Comparison of ENCODE assay signal across 18 cellular contexts in genomic region chr13:86986448-86986847, GRCh38.
DNase-seq lines count a peak whose midpoint lies in the region; ATAC-seq, FAIRE-seq and TF ChIP-seq lines count a peak whose summit lies in the region.
"Had no signal": no experiment of that assay in that cellular context is flagged by ENCODE, and none has a peak within 500 bp of the region (broad histone marks: within the 10 kb centered on the region; RNA-seq: fewer than 3 reads in every experiment).

No MANE protein-coding gene starts in this region.

- H3K27me3 ChIP-seq in HepG2 (ENCODE audit: control insufficient read depth in 1 of 2, insufficient read depth in 2 of 2, low read length in 2 of 2) (no peaks in the 10 kb centered on the region), uterus (peaks cover 0 to 4% of the 10 kb centered on the region in 2 donors)

- FAIRE-seq in A549 (lab: Jason Lieb, UNC): no peak
- FAIRE-seq in HepG2 (lab: Jason Lieb, UNC): no peak

- no peaks in the 10 kb centered on the region for H3K9me3 ChIP-seq in A549
- H3K9me3 ChIP-seq in HepG2 (ENCODE audit: low read length): no peaks in the 10 kb centered on the region
- no peaks in the 10 kb centered on the region for H3K9me3 ChIP-seq in uterus
- H3K9me3 ChIP-seq: left ventricle myocardium inferior had no signal

- TF ChIP-seq EP300 in A549 (IDR thresholded peaks at IDR 0.05): no peak
- TF ChIP-seq EP300 in HepG2 (IDR thresholded peaks at IDR 0.05; ENCODE audit: low read depth in 2 of 2, low read length in 2 of 2): peak in 1 of 2 experiments; percentile 29; a peak in 1 of 4 replicates
- TF ChIP-seq EP300 in HepG2 (CRISPR knock-in tag; IDR thresholded peaks at IDR 0.05; ENCODE audit: borderline replicate concordance): no peak

- H3K4me1 Mint-ChIP-seq in natural killer cell treated with Interleukin-12 subunit alpha and Interleukin-12 subunit beta and Interleukin-15 and Interleukin-18, amount 100 ng/mL, for 72 hours (ENCODE audit: low read depth in 2 of 2): no peaks in the 10 kb centered on the region
- H3K4me1 Mint-ChIP-seq in Calu3 (ENCODE audit: low read depth, unreplicated experiment): no peaks in the 10 kb centered on the region
- H3K4me1 Mint-ChIP-seq: CD14-positive monocyte; stimulated activated naive CD8-positive, alpha-beta T cell treated with anti-CD3 and anti-CD28 coated beads, Interleukin-15, amount 100 ng/mL, for 72 hours had no signal

- peaks cover 4% of the 10 kb centered on the region for H3K9me3 Mint-ChIP-seq in natural killer cell treated with Interleukin-12 subunit alpha and Interleukin-12 subunit beta and Interleukin-15 and Interleukin-18, amount 100 ng/mL, for 72 hours
- H3K9me3 Mint-ChIP-seq in Calu3 (ENCODE audit: low read depth, unreplicated experiment): no peaks in the 10 kb centered on the region
- H3K9me3 Mint-ChIP-seq: CD14-positive monocyte had no signal

- CTCF ChIA-PET in A549 (lab: Yijun Ruan, JAX): no interaction called here
- CTCF ChIA-PET in HepG2 (lab: Yijun Ruan, JAX; ENCODE audit: low intra/inter-chr PET ratio, low total read pairs): no interaction called here
- CTCF ChIA-PET in Calu3 (lab: Charles Lee): no interaction called here

- no peak overlapping the region for H3K4me3 Mint-ChIP-seq in natural killer cell treated with Interleukin-12 subunit alpha and Interleukin-12 subunit beta and Interleukin-15 and Interleukin-18, amount 100 ng/mL, for 72 hours
- no peak overlapping the region for H3K4me3 Mint-ChIP-seq in Calu3 (ENCODE audit: low read depth, unreplicated experiment)
- H3K4me3 Mint-ChIP-seq: activated T-cell treated with anti-CD3 and anti-CD28 coated beads, Interleukin-2, amount 50 U/mL, for 24 hours; CD14-positive monocyte; stimulated activated naive CD8-positive, alpha-beta T cell treated with anti-CD3 and anti-CD28 coated beads, Interleukin-15, amount 100 ng/mL, for 72 hours had no signal

- H3K9ac ChIP-seq in HepG2 (ENCODE audit: insufficient read depth, low read depth, low read length): no peak overlapping the region
- H3K9ac ChIP-seq: KMS-11 had no signal

- no peaks in the 10 kb centered on the region for H3K79me2 ChIP-seq in HepG2 (ENCODE audit: insufficient read depth, low read length)

- H3K4me1 ChIP-seq in A549: no peaks in the 10 kb centered on the region
- H3K4me1 ChIP-seq in HepG2 (ENCODE audit: insufficient read depth, low read length): peaks cover 11% of the 10 kb centered on the region; the same call in 1 of the 2 replicates
- no peaks in the 10 kb centered on the region for H3K4me1 ChIP-seq in uterus
- H3K4me1 ChIP-seq: left ventricle myocardium inferior had no signal

- in situ Hi-C loops in HepG2 (cut with HindIII; ENCODE audit: extremely low pct_ligation_motif_present, low pct_unique_long_range_greater_than_20kb): no loop called here

- WGBS in A549 (ENCODE audit: missing lambda C conversion rate): 3% methylated on average over 4 of the region's 4 CpGs
- under 1% methylated on average over 4 of the region's 4 CpGs for WGBS in HepG2 (ENCODE audit: low lambda C conversion rate)

- POLR2A ChIA-PET in A549 (lab: Yijun Ruan, JAX): no interaction called here
- POLR2A ChIA-PET in HepG2 (lab: Yijun Ruan, JAX): no interaction called here

- intact Hi-C loops in HepG2 (cut with micrococcal nuclease; ENCODE audit: unreplicated experiment) (no loop called here), uterus (cut with DNase I; ENCODE audit: low total_unique reads) (no loop called here), Calu3 (cut with micrococcal nuclease; ENCODE audit: unreplicated experiment) (no loop called here)

- H2AFZ ChIP-seq in HepG2 (ENCODE audit: low read length): no peak overlapping the region

- H3K27ac ChIP-seq in A549 (no peak overlapping the region), HepG2 (ENCODE audit: extremely low read length, insufficient read depth, low read length) (no peak overlapping the region), uterus (no peak overlapping the region)
- H3K27ac ChIP-seq: KMS-11, left ventricle myocardium inferior had no signal

- H3K4me2 ChIP-seq in A549 (0 out of 3 replicates have a peak overlapping the region, but pooled peaks have one; percentile 12), HepG2 (ENCODE audit: low read depth, low read length) (no peak overlapping the region; the same call in 1 of the 2 replicates)
- H3K4me2 ChIP-seq: KMS-11 had no signal

- no peaks in the 10 kb centered on the region for H4K20me1 ChIP-seq in HepG2 (ENCODE audit: insufficient read depth, low read length)

- DNase-seq in A549 (ENCODE audit: low read depth in 1 of 2, low spot score in 1 of 2) (peak in 1 of 2 experiments; percentile 33), NCI-H1105 (lab: John Stamatoyannopoulos, UW) (peak; percentile 54), SHP77 (lab: John Stamatoyannopoulos, UW) (peak; percentile 82 to 85), HepG2 (ENCODE audit: low spot score) (peak; percentile 52), uterus (no peak), hippocampal formation (lab: John Stamatoyannopoulos, UW) (no peak), Calu3 (no peak)
- no peak for DNase-seq in natural killer cell treated with Interleukin-12 subunit alpha and Interleukin-12 subunit beta and Interleukin-15 and Interleukin-18, amount 100 ng/mL, for 72 hours (ENCODE audit: low spot score)
- DNase-seq: activated CD4-positive, alpha-beta T cell treated with anti-CD3 and anti-CD28 coated beads, Interleukin-2, amount 50 U/mL, for 4 hours; activated T-cell treated with anti-CD3 and anti-CD28 coated beads, Interleukin-2, amount 50 U/mL, for 24 hours; caudate nucleus; effector CD4-positive, alpha-beta T cell; left ventricle myocardium inferior; NCI-H1694 treated with DMSO at 0.1 percent for 48 hours; NCI-H524 treated with DMSO at 0.1 percent for 48 hours; stimulated activated naive CD8-positive, alpha-beta T cell treated with anti-CD3 and anti-CD28 coated beads, Interleukin-15, amount 100 ng/mL, for 72 hours had no signal

- ATAC-seq in A549 (no peak), HepG2 (peak; percentile 99)
- no peak for ATAC-seq in natural killer cell treated with Interleukin-12 subunit alpha and Interleukin-12 subunit beta and Interleukin-15 and Interleukin-18, amount 100 ng/mL, for 72 hours
- ATAC-seq: stimulated activated naive CD8-positive, alpha-beta T cell treated with anti-CD3 and anti-CD28 coated beads, Interleukin-15, amount 100 ng/mL, for 72 hours had no signal

- no TSS peak for BruUV-seq in HepG2 (replicated peaks; lab: Mats Ljungman, UMichigan)
- BruUV-seq in Calu3 (replicated peaks; lab: Mats Ljungman, UMichigan): no TSS peak

- TF ChIP-seq RAD21 in A549 (conservative IDR thresholded peaks at IDR 0.05 in 1 of 2, IDR thresholded peaks at IDR 0.05 in 1 of 2) (no peak), HepG2 (CRISPR knock-in tag; IDR thresholded peaks at IDR 0.05) (no peak)

- no peaks in the 10 kb centered on the region for H3K36me3 ChIP-seq in HepG2 (replicated peaks in 1 of 2; ENCODE audit: control insufficient read depth in 1 of 2, insufficient read depth in 2 of 2, low read length in 2 of 2)
- peaks cover 0 to 4% of the 10 kb centered on the region in 2 donors for H3K36me3 ChIP-seq in uterus
- H3K36me3 ChIP-seq: left ventricle myocardium inferior had no signal

- no peaks in the 10 kb centered on the region for H3K27me3 Mint-ChIP-seq in natural killer cell treated with Interleukin-12 subunit alpha and Interleukin-12 subunit beta and Interleukin-15 and Interleukin-18, amount 100 ng/mL, for 72 hours
- H3K27me3 Mint-ChIP-seq in Calu3 (ENCODE audit: unreplicated experiment): no peaks in the 10 kb centered on the region
- H3K27me3 Mint-ChIP-seq: activated T-cell treated with anti-CD3 and anti-CD28 coated beads, Interleukin-2, amount 50 U/mL, for 24 hours; stimulated activated naive CD8-positive, alpha-beta T cell treated with anti-CD3 and anti-CD28 coated beads, Interleukin-15, amount 100 ng/mL, for 72 hours had no signal

- H3K36me3 Mint-ChIP-seq in natural killer cell treated with Interleukin-12 subunit alpha and Interleukin-12 subunit beta and Interleukin-15 and Interleukin-18, amount 100 ng/mL, for 72 hours: peaks cover 5% of the 10 kb centered on the region
- H3K36me3 Mint-ChIP-seq in Calu3 (ENCODE audit: insufficient read depth, unreplicated experiment): no peaks in the 10 kb centered on the region
- H3K36me3 Mint-ChIP-seq: CD14-positive monocyte had no signal

- TF ChIP-seq POLR2A in A549 (IDR thresholded peaks at IDR 0.05; ENCODE audit: low read length) (no peak), HepG2 (IDR thresholded peaks at IDR 0.05; ENCODE audit: insufficient read depth in 1 of 2, low read depth in 2 of 2, low read length in 2 of 2) (no peak), uterus (IDR thresholded peaks at IDR 0.05) (no peak)

- no peak for TF ChIP-seq CTCF in A549 (IDR thresholded peaks at IDR 0.05)
- no peak for TF ChIP-seq CTCF in HepG2 (CRISPR knock-in tag; IDR thresholded peaks at IDR 0.05)
- no peak for TF ChIP-seq CTCF in uterus (IDR thresholded peaks at IDR 0.05)
- TF ChIP-seq CTCF in Calu3 (IDR thresholded peaks at IDR 0.05; ENCODE audit: unreplicated experiment): no peak

- H3K4me3 ChIP-seq in A549: no peak overlapping the region
- H3K4me3 ChIP-seq in HepG2 (replicated peaks in 1 of 3; ENCODE audit: insufficient read depth in 1 of 3, low read depth in 2 of 3, low read length in 3 of 3): no peak overlapping the region
- no peak overlapping the region for H3K4me3 ChIP-seq in uterus
- H3K4me3 ChIP-seq: left ventricle myocardium inferior had no signal

- H3K27ac Mint-ChIP-seq in natural killer cell treated with Interleukin-12 subunit alpha and Interleukin-12 subunit beta and Interleukin-15 and Interleukin-18, amount 100 ng/mL, for 72 hours: no peak overlapping the region
- H3K27ac Mint-ChIP-seq in Calu3 (ENCODE audit: unreplicated experiment): no peak overlapping the region
- H3K27ac Mint-ChIP-seq: activated T-cell treated with anti-CD3 and anti-CD28 coated beads, Interleukin-2, amount 50 U/mL, for 24 hours; CD14-positive monocyte; stimulated activated naive CD8-positive, alpha-beta T cell treated with anti-CD3 and anti-CD28 coated beads, Interleukin-15, amount 100 ng/mL, for 72 hours had no signal

TF ChIP-seq in A549, 52 proteins besides CTCF, POLR2A, EP300 and RAD21 (continues in another document):
- TF ChIP-seq TFCP2L1 (CRISPR knock-in tag; IDR thresholded peaks at IDR 0.05): no peak

TF ChIP-seq in HepG2, 621 proteins besides CTCF, POLR2A, EP300 and RAD21 (continues in another document):
- TF ChIP-seq KAT8 (CRISPR knock-in tag; IDR thresholded peaks at IDR 0.05) (no peak), TAF15 (IDR thresholded peaks at IDR 0.05; ENCODE audit: low read depth, low read length, poor library complexity, severe bottlenecking) (no peak), FOXP1 (IDR thresholded peaks at IDR 0.05) (no peak), FOXP1 (CRISPR knock-in tag; IDR thresholded peaks at IDR 0.05) (peak; percentile 60; the same call in 1 of the 2 replicates)

Comparison
In these comparisons a context has a peak if more than half of its experiments do, and no peak if none do; other contexts are left out.
1. DNase-seq: peak in NCI-H1105 (single experiment), SHP77 (2 of 2) and HepG2 (single experiment); none in natural killer cell treated with Interleukin-12 subunit alpha and Interleukin-12 subunit beta and Interleukin-15 and Interleukin-18, amount 100 ng/mL, for 72 hours (single experiment), uterus (0 of 2), hippocampal formation (0 of 2) and Calu3 (single experiment).